Comparison of ENCODE assay signal across 8 cellular contexts in genomic region chr5:64811050-64811640, GRCh38. TPM values are rescaled to one million over a fixed set of nuclear protein-coding genes. Genes with fewer than 3 reads are reported as not detected.
DNase-seq lines count a peak whose midpoint lies in the region; ATAC-seq and TF ChIP-seq lines count a peak whose summit lies in the region.

No MANE protein-coding gene starts in this region.

- no peaks in the 10 kb centered on the region for H3K9me3 Mint-ChIP-seq in WTC11

- no peak for TF ChIP-seq POLR2A in gastrocnemius medialis (IDR thresholded peaks at IDR 0.05)

- no peaks in the 10 kb centered on the region for H3K9me3 ChIP-seq in left ventricle myocardium inferior (replicated peaks)
- H3K9me3 ChIP-seq in gastrocnemius medialis, result no peaks in the 10 kb centered on the region

- H3K4me1 ChIP-seq in left ventricle myocardium inferior (peaks cover 28% of the 10 kb centered on the region), gastrocnemius medialis (no peaks in the 10 kb centered on the region)

- H3K36me3 Mint-ChIP-seq in WTC11, result no peaks in the 10 kb centered on the region

- CTCF ChIA-PET in WTC11 (lab: Charles Lee), result interaction anchor here (0.6 to 2.2 kb wide), 35 partner anchors 9 to 910 kb away, joined by 3 to 43 read pairs (median 4); partner anchors contain the start of gene ADAMTS6

- in situ Hi-C loops in gastrocnemius medialis (cut with MboI; ENCODE audit: low sequenced_read_pairs in 4 of 4), result loop anchor here in 1 of 4 donors (10.0 to 25.0 kb wide), 2 partner anchors 226 to 674 kb away; partner anchors contain the start of gene ADAMTS6

- TF ChIP-seq CTCF in WTC11 (IDR thresholded peaks at IDR 0.05) (0 out of 2 replicates have a peak, but pooled peaks have one; percentile 28), left ventricle myocardium inferior (IDR thresholded peaks at IDR 0.05; ENCODE audit: borderline replicate concordance) (peak; percentile 81), gastrocnemius medialis (IDR thresholded peaks at IDR 0.05 in 4 of 5, conservative IDR thresholded peaks at IDR 0.05 in 1 of 5) (peak; percentile 15 to 69 (median 57))

- peaks cover 22% of the 10 kb centered on the region for H3K36me3 ChIP-seq in left ventricle myocardium inferior
- no peaks in the 10 kb centered on the region for H3K36me3 ChIP-seq in gastrocnemius medialis

- H3K27ac Mint-ChIP-seq in WTC11, result no peak overlapping the region

- H3K27me3 ChIP-seq in left ventricle myocardium inferior (ENCODE audit: low read depth) (no peaks in the 10 kb centered on the region), gastrocnemius medialis (no peaks in the 10 kb centered on the region)

- no peaks in the 10 kb centered on the region for H3K27me3 Mint-ChIP-seq in WTC11 (ENCODE audit: low read depth)

- no peak overlapping the region for H3K4me3 ChIP-seq in left ventricle myocardium inferior
- no peak overlapping the region for H3K4me3 ChIP-seq in gastrocnemius medialis

- H3K4me3 Mint-ChIP-seq in WTC11, result no peak overlapping the region

- POLR2A ChIA-PET in WTC11 (lab: Charles Lee), result interaction anchor here (0.5 to 0.6 kb wide), 2 partner anchors 129 to 267 kb away, joined by 3 read pairs; no protein-coding TSS in a partner anchor

- intact Hi-C loops in left ventricle myocardium inferior (cut with micrococcal nuclease), result loop anchor here (5.0 to 10.0 kb wide), 2 partner anchors 224 to 671 kb away; partner anchors contain the start of gene ADAMTS6
- intact Hi-C loops in gastrocnemius medialis (cut with DNase I; ENCODE audit: low total_unique reads), result loop anchor here (1.0 to 2.0 kb wide), 2 partner anchors 224 to 672 kb away; no protein-coding TSS in a partner anchor

- DNase-seq in DMS114 treated with DMSO at 0.1 percent for 48 hours (lab: John Stamatoyannopoulos, UW; ENCODE audit: unreplicated experiment), result peak; percentile 34
- peak; percentile 47 for DNase-seq in NCI-H1694 treated with DMSO at 0.1 percent for 48 hours (lab: John Stamatoyannopoulos, UW)
- DNase-seq in WTC11 (ENCODE audit: low spot score), result no peak
- DNase-seq in left ventricle myocardium inferior, result no peak
- no peak for DNase-seq in gastrocnemius medialis
- DNase-seq in cerebellar nuclear complex (lab: John Stamatoyannopoulos, UW), result no peak
- DNase-seq in stimulated activated CD4-positive, alpha-beta T cell treated with anti-CD3 and anti-CD28 coated beads, Interleukin-15, amount 100 ng/mL, for 24 hours, result no peak

- no peak overlapping the region for H3K27ac ChIP-seq in left ventricle myocardium inferior (replicated peaks)
- H3K27ac ChIP-seq in gastrocnemius medialis, result no peak overlapping the region

- H3K4me1 Mint-ChIP-seq in WTC11, result no peaks in the 10 kb centered on the region; the same call in 1 of the 2 replicates

- peak; percentile 44 for ATAC-seq in GM21526 (IDR thresholded peaks at IDR 0.05; ENCODE audit: low FRiP score, unreplicated experiment)
- no peak for ATAC-seq in WTC11
- no peak for ATAC-seq in gastrocnemius medialis

TF ChIP-seq in WTC11, 78 proteins besides CTCF, POLR2A, EP300 and RAD21:
- TF ChIP-seq AR (CRISPR knock-in tag; IDR thresholded peaks at IDR 0.05) (no peak), ZNF396 (CRISPR knock-in tag; IDR thresholded peaks at IDR 0.05; ENCODE audit: borderline replicate concordance) (no peak), NR2C2 (CRISPR knock-in tag; IDR thresholded peaks at IDR 0.05) (no peak), USF2 (CRISPR knock-in tag; IDR thresholded peaks at IDR 0.05) (no peak), ZNF416 (CRISPR knock-in tag; IDR thresholded peaks at IDR 0.05) (no peak), HMGA2 (CRISPR knock-in tag; IDR thresholded peaks at IDR 0.05) (no peak), ZNF423 (CRISPR knock-in tag; IDR thresholded peaks at IDR 0.05) (no peak), USF1 (CRISPR knock-in tag; IDR thresholded peaks at IDR 0.05) (no peak), NR1H2 (CRISPR knock-in tag; IDR thresholded peaks at IDR 0.05) (no peak), ZNF219 (CRISPR knock-in tag; IDR thresholded peaks at IDR 0.05; ENCODE audit: borderline replicate concordance) (no peak), FOXP4 (CRISPR knock-in tag; IDR thresholded peaks at IDR 0.05) (no peak), ERG (CRISPR knock-in tag; IDR thresholded peaks at IDR 0.05) (no peak), ZBTB21 (CRISPR knock-in tag; IDR thresholded peaks at IDR 0.05; ENCODE audit: borderline replicate concordance) (no peak), EMX1 (CRISPR knock-in tag; IDR thresholded peaks at IDR 0.05) (no peak), JUN (CRISPR knock-in tag; IDR thresholded peaks at IDR 0.05) (no peak), HMGXB4 (CRISPR knock-in tag; IDR thresholded peaks at IDR 0.05) (no peak)

RNA-seq across cellular contexts. Expression of gene CWC27, which starts 42.4 kb away (rescaled TPM):
- total RNA-seq in WTC11 (2021) (39.2 to 42.7 TPM (median 40.5 TPM) in 3 replicates), left ventricle myocardium inferior (26.7 TPM), gastrocnemius medialis (10 to 100 TPM in 1 of 4 donors, 1 to 10 TPM in 3; 8.4 to 10.7 (median 8.6) TPM)

RNA-seq across cellular contexts. Expression of gene SREK1IP1, which starts 42.7 kb away (rescaled TPM):
- total RNA-seq in WTC11 (2021) (24.3 to 26.5 TPM (median 26.2 TPM) in 3 replicates), left ventricle myocardium inferior (11.7 TPM), gastrocnemius medialis (1 to 10 TPM; 2.7 to 7.0 (median 3.9) TPM)

Comparison
In these comparisons a context has a peak if more than half of its experiments do, and no peak if none do; other contexts are left out.
1. DNase-seq: peak in DMS114 treated with DMSO at 0.1 percent for 48 hours (single experiment) and NCI-H1694 treated with DMSO at 0.1 percent for 48 hours (single experiment); none in WTC11 (single experiment), left ventricle myocardium inferior (single experiment), gastrocnemius medialis (0 of 2), cerebellar nuclear complex (0 of 2) and stimulated activated CD4-positive, alpha-beta T cell treated with anti-CD3 and anti-CD28 coated beads, Interleukin-15, amount 100 ng/mL, for 24 hours (single experiment).
2. CTCF ChIP-seq: peak in every context shown above with its lines; median percentile 81 in left ventricle myocardium inferior; 57 in gastrocnemius medialis; 28 in WTC11.